In the genomic region with DNA sequence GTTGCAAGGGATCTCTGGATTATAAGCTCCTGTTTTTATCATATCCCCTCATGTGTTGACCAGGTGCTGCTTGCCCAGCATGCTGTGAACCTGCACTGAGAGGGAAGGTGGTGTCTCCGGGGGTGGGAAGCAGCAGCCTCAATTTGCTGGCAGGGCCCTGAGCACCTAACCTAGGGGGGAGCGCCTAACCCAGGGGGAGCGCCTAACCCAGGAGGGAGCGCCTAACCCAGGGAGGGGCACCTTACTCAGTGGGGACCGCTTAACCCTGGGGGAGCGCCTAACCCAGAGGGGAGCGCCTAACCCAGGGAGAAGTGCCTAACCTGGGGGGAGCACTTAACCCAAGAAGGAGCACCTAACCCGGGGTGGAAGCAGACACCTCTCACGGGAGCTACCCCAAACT, we compare ENCODE assay signal across 2 cellular contexts.
TF ChIP-seq lines count a peak whose summit lies in the region.

No MANE protein-coding gene starts in this region.

TF ChIP-seq in K562, 482 proteins besides CTCF, POLR2A, EP300 and RAD21:
- TF ChIP-seq ZNF263 (CRISPR knock-in tag; IDR thresholded peaks at IDR 0.05; ENCODE audit: borderline replicate concordance) (peak; percentile 49; the same call in 1 of the 2 replicates), ZNF212 (CRISPR knock-in tag; IDR thresholded peaks at IDR 0.05) (no peak)

TF ChIP-seq in H1, 55 proteins besides CTCF, POLR2A, EP300 and RAD21:
- TF ChIP-seq SP1 (IDR thresholded peaks at IDR 0.05; ENCODE audit: low read depth, low read length) (no peak), HDAC2 (IDR thresholded peaks at IDR 0.05; ENCODE audit: borderline replicate concordance in 1 of 2, low read depth in 2 of 2, low read length in 2 of 2) (no peak), RNF2 (IDR thresholded peaks at IDR 0.05; ENCODE audit: borderline replicate concordance, low read depth, low read length, missing control alignments, poor library complexity, severe bottlenecking) (no peak), KDM5A (IDR thresholded peaks at IDR 0.05; ENCODE audit: low read length) (no peak), TEAD4 (IDR thresholded peaks at IDR 0.05; ENCODE audit: low read depth, low read length) (no peak), CHD2 (IDR thresholded peaks at IDR 0.05; ENCODE audit: low read length) (no peak), BRCA1 (IDR thresholded peaks at IDR 0.05; ENCODE audit: low read depth, low read length) (no peak), POLR2AphosphoS5 (IDR thresholded peaks at IDR 0.05; ENCODE audit: low read depth, low read length) (no peak), TAF1 (IDR thresholded peaks at IDR 0.05; ENCODE audit: low read depth, low read length) (no peak), YY1 (IDR thresholded peaks at IDR 0.05; ENCODE audit: low read depth, low read length) (no peak), SIRT6 (IDR thresholded peaks at IDR 0.05; ENCODE audit: low read length) (no peak), RFX5 (IDR thresholded peaks at IDR 0.05; ENCODE audit: borderline replicate concordance, low read depth, low read length) (no peak), CHD1 (IDR thresholded peaks at IDR 0.05; ENCODE audit: low read depth, low read length) (no peak), SP4 (IDR thresholded peaks at IDR 0.05; ENCODE audit: low read length) (no peak), GTF2F1 (IDR thresholded peaks at IDR 0.05; ENCODE audit: borderline replicate concordance, low read depth, low read length) (no peak), NANOG (IDR thresholded peaks at IDR 0.05; ENCODE audit: insufficient read depth, low read depth, low read length, poor library complexity, severe bottlenecking) (no peak)
- TF ChIP-seq, protein P1, sequence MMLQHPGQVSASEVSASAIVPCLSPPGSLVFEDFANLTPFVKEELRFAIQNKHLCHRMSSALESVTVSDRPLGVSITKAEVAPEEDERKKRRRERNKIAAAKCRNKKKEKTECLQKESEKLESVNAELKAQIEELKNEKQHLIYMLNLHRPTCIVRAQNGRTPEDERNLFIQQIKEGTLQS (IDR thresholded peaks at IDR 0.05; ENCODE audit: insufficient read depth, low read depth, low read length), result no peak
- TF ChIP-seq, protein P2, sequence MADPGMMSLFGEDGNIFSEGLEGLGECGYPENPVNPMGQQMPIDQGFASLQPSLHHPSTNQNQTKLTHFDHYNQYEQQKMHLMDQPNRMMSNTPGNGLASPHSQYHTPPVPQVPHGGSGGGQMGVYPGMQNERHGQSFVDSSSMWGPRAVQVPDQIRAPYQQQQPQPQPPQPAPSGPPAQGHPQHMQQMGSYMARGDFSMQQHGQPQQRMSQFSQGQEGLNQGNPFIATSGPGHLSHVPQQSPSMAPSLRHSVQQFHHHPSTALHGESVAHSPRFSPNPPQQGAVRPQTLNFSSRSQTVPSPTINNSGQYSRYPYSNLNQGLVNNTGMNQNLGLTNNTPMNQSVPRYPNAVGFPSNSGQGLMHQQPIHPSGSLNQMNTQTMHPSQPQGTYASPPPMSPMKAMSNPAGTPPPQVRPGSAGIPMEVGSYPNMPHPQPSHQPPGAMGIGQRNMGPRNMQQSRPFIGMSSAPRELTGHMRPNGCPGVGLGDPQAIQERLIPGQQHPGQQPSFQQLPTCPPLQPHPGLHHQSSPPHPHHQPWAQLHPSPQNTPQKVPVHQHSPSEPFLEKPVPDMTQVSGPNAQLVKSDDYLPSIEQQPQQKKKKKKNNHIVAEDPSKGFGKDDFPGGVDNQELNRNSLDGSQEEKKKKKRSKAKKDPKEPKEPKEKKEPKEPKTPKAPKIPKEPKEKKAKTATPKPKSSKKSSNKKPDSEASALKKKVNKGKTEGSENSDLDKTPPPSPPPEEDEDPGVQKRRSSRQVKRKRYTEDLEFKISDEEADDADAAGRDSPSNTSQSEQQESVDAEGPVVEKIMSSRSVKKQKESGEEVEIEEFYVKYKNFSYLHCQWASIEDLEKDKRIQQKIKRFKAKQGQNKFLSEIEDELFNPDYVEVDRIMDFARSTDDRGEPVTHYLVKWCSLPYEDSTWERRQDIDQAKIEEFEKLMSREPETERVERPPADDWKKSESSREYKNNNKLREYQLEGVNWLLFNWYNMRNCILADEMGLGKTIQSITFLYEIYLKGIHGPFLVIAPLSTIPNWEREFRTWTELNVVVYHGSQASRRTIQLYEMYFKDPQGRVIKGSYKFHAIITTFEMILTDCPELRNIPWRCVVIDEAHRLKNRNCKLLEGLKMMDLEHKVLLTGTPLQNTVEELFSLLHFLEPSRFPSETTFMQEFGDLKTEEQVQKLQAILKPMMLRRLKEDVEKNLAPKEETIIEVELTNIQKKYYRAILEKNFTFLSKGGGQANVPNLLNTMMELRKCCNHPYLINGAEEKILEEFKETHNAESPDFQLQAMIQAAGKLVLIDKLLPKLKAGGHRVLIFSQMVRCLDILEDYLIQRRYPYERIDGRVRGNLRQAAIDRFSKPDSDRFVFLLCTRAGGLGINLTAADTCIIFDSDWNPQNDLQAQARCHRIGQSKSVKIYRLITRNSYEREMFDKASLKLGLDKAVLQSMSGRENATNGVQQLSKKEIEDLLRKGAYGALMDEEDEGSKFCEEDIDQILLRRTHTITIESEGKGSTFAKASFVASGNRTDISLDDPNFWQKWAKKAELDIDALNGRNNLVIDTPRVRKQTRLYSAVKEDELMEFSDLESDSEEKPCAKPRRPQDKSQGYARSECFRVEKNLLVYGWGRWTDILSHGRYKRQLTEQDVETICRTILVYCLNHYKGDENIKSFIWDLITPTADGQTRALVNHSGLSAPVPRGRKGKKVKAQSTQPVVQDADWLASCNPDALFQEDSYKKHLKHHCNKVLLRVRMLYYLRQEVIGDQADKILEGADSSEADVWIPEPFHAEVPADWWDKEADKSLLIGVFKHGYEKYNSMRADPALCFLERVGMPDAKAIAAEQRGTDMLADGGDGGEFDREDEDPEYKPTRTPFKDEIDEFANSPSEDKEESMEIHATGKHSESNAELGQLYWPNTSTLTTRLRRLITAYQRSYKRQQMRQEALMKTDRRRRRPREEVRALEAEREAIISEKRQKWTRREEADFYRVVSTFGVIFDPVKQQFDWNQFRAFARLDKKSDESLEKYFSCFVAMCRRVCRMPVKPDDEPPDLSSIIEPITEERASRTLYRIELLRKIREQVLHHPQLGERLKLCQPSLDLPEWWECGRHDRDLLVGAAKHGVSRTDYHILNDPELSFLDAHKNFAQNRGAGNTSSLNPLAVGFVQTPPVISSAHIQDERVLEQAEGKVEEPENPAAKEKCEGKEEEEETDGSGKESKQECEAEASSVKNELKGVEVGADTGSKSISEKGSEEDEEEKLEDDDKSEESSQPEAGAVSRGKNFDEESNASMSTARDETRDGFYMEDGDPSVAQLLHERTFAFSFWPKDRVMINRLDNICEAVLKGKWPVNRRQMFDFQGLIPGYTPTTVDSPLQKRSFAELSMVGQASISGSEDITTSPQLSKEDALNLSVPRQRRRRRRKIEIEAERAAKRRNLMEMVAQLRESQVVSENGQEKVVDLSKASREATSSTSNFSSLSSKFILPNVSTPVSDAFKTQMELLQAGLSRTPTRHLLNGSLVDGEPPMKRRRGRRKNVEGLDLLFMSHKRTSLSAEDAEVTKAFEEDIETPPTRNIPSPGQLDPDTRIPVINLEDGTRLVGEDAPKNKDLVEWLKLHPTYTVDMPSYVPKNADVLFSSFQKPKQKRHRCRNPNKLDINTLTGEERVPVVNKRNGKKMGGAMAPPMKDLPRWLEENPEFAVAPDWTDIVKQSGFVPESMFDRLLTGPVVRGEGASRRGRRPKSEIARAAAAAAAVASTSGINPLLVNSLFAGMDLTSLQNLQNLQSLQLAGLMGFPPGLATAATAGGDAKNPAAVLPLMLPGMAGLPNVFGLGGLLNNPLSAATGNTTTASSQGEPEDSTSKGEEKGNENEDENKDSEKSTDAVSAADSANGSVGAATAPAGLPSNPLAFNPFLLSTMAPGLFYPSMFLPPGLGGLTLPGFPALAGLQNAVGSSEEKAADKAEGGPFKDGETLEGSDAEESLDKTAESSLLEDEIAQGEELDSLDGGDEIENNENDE (IDR thresholded peaks at IDR 0.05; ENCODE audit: insufficient replicate concordance, low read length), result no peak
